In genomic region chr11:62402994-62403393, GRCh38 we compare ENCODE assay signal across 15 cellular contexts. TPM values are rescaled to one million over a fixed set of nuclear protein-coding genes. Genes with fewer than 3 reads are reported as not detected.
DNase-seq lines count a peak whose midpoint lies in the region; ATAC-seq and TF ChIP-seq lines count a peak whose summit lies in the region.
"Had no signal": no experiment of that assay in that cellular context is flagged by ENCODE, and none has a peak within 500 bp of the region (broad histone marks: within the 10 kb centered on the region; RNA-seq: fewer than 3 reads in every experiment).

No MANE protein-coding gene starts in this region.

- H3K4me3 ChIP-seq in CD8-positive, alpha-beta memory T cell (ENCODE audit: low read length) = peak overlapping the region; percentile 44
- H3K4me3 ChIP-seq in Peyer's patch (no peak overlapping the region), sigmoid colon (no peak overlapping the region)
- H3K4me3 ChIP-seq: adrenal gland had no signal

- no peaks in the 10 kb centered on the region for H3K9me3 Mint-ChIP-seq in CD8-positive, alpha-beta memory T cell
- H3K9me3 Mint-ChIP-seq: stimulated activated naive B cell treated with anti-CD40 and anti-IgM and Interleukin-4, amounts not matched to agents 10 μg/mL and 1 μg/mL and 100 μg/mL, for 72 hours had no signal

- intact Hi-C loops in sigmoid colon (cut with DNase I) = loop anchor here (2.0 kb wide), 1 partner anchor 16 kb away; the partner anchor contains the start of gene SCGB1A1

- peaks cover 23 to 42% (median 25%) of the 10 kb centered on the region in 3 donors for H3K4me1 Mint-ChIP-seq in CD8-positive, alpha-beta memory T cell

- ATAC-seq in GM18519 (IDR thresholded peaks at IDR 0.05; ENCODE audit: low FRiP score, unreplicated experiment) (no peak), GM18870 (IDR thresholded peaks at IDR 0.05; ENCODE audit: unreplicated experiment) (no peak)
- ATAC-seq: PC-3 had no signal

- no peak overlapping the region for H3K27ac ChIP-seq in CD8-positive, alpha-beta memory T cell (ENCODE audit: low read depth, low read length)
- H3K27ac ChIP-seq in Peyer's patch = peak overlapping the region in 3 of 4 donors; percentile 16 to 80 (median 17)
- H3K27ac ChIP-seq in sigmoid colon = peak overlapping the region; percentile 81 to 95 (median 86)
- H3K27ac ChIP-seq: C4-2B had no signal

- TF ChIP-seq EP300 in sigmoid colon (IDR thresholded peaks at IDR 0.05) = no peak

- H3K36me3 ChIP-seq in CD8-positive, alpha-beta memory T cell (ENCODE audit: insufficient read depth, low read length) = no peaks in the 10 kb centered on the region
- no peaks in the 10 kb centered on the region for H3K36me3 ChIP-seq in Peyer's patch
- H3K36me3 ChIP-seq in sigmoid colon = no peaks in the 10 kb centered on the region
- H3K36me3 ChIP-seq: adrenal gland had no signal

- no peaks in the 10 kb centered on the region for H3K36me3 Mint-ChIP-seq in CD8-positive, alpha-beta memory T cell
- H3K36me3 Mint-ChIP-seq: stimulated activated naive B cell treated with anti-CD40 and anti-IgM and Interleukin-4, amounts not matched to agents 10 μg/mL and 1 μg/mL and 100 μg/mL, for 72 hours had no signal

- TF ChIP-seq POLR2A in Peyer's patch (IDR thresholded peaks at IDR 0.05) = no peak
- TF ChIP-seq POLR2A in sigmoid colon (IDR thresholded peaks at IDR 0.05) = no peak

- no peaks in the 10 kb centered on the region for H3K27me3 Mint-ChIP-seq in CD8-positive, alpha-beta memory T cell

- peaks cover 48% of the 10 kb centered on the region for H3K4me1 ChIP-seq in CD8-positive, alpha-beta memory T cell (ENCODE audit: insufficient read depth, low read length)
- H3K4me1 ChIP-seq in Peyer's patch (peaks cover 0 to 48% (median 1%) of the 10 kb centered on the region in 4 donors), sigmoid colon (peaks cover 0 to 59% (median 57%) of the 10 kb centered on the region in 4 donors)

- TF ChIP-seq CTCF in Peyer's patch (IDR thresholded peaks at IDR 0.05) = no peak
- no peak for TF ChIP-seq CTCF in sigmoid colon (IDR thresholded peaks at IDR 0.05)

- H3K9me3 ChIP-seq in CD8-positive, alpha-beta memory T cell (ENCODE audit: low read length) = no peaks in the 10 kb centered on the region
- no peaks in the 10 kb centered on the region for H3K9me3 ChIP-seq in Peyer's patch
- H3K9me3 ChIP-seq in sigmoid colon = no peaks in the 10 kb centered on the region
- H3K9me3 ChIP-seq: adrenal gland had no signal

- H3K27ac Mint-ChIP-seq in CD8-positive, alpha-beta memory T cell = peak overlapping the region in 7 of 8 donors; percentile 60 to 96 (median 87)

- POLR2A ChIA-PET in CD8-positive, alpha-beta memory T cell (lab: Charles Lee) = no interaction called here

- no peaks in the 10 kb centered on the region for H3K27me3 ChIP-seq in CD8-positive, alpha-beta memory T cell (ENCODE audit: insufficient read depth, low read length, poor library complexity, severe bottlenecking)
- no peaks in the 10 kb centered on the region for H3K27me3 ChIP-seq in Peyer's patch
- H3K27me3 ChIP-seq in sigmoid colon = no peaks in the 10 kb centered on the region
- H3K27me3 ChIP-seq: adrenal gland had no signal

- DNase-seq in CD8-positive, alpha-beta memory T cell = no peak
- DNase-seq in Peyer's patch = no peak
- DNase-seq in epidermal melanocyte (ENCODE audit: insufficient read length, low spot score) = peak; percentile 55
- DNase-seq in sigmoid colon = no peak
- no peak for DNase-seq in GDM1 (lab: John Stamatoyannopoulos, UW)
- DNase-seq in NCI-H1417 treated with DMSO at 0.1 percent for 48 hours (lab: John Stamatoyannopoulos, UW) = no peak
- DNase-seq: adrenal gland; NCI-H1092; PC-3; stimulated activated naive B cell treated with anti-CD40 and anti-IgM and Interleukin-4, amounts not matched to agents 10 μg/mL and 1 μg/mL and 100 μg/mL, for 72 hours had no signal

- H3K4me3 Mint-ChIP-seq in CD8-positive, alpha-beta memory T cell = peak overlapping the region in 6 of 7 donors; percentile 10 to 89 (median 66)

- CTCF ChIA-PET in CD8-positive, alpha-beta memory T cell (lab: Charles Lee) = interaction anchor here (1.3 to 4.5 kb wide), 4 partner anchors 9 to 21 kb away, joined by 4 to 26 read pairs (median 12); no protein-coding TSS in a partner anchor

- WGBS in sigmoid colon, 2 donors = 81 to 82% methylated on average over 6 of the region's 6 CpGs

RNA-seq across cellular contexts. Expression of gene SCGB1A1, which starts 15.8 kb away (rescaled TPM):
- total RNA-seq in CD8-positive, alpha-beta memory T cell = not detected
- polyA plus RNA-seq in CD8-positive, alpha-beta memory T cell = not detected
- total RNA-seq in Peyer's patch (not detected), sigmoid colon (not detected)
- 10 to 100 TPM in 1 of 3 donors, not detected in 2; 11.4 TPM for polyA plus RNA-seq in sigmoid colon
- total RNA-seq: mononuclear cell, PC-3, pulmonary artery endothelial cell had no signal
